In genomic region chr2:169095631-169096105, GRCh38 we compare ENCODE assay signal across 11 cellular contexts. TPM values are rescaled to one million over a fixed set of nuclear protein-coding genes. Genes with fewer than 3 reads are reported as not detected.
A peak's percentile ranks its signal among the peaks of the same experiment; 100 is the strongest.
DNase-seq lines count a peak whose midpoint lies in the region; ATAC-seq, FAIRE-seq and TF ChIP-seq lines count a peak whose summit lies in the region.
"Had no signal": no experiment of that assay in that cellular context is flagged by ENCODE, and none has a peak within 500 bp of the region (broad histone marks: within the 10 kb centered on the region; RNA-seq: fewer than 3 reads in every experiment).

No MANE protein-coding gene starts in this region.

- no peaks in the 10 kb centered on the region for H3K4me1 ChIP-seq in HepG2 (ENCODE audit: insufficient read depth, low read length)
- H3K4me1 ChIP-seq in ovary (ENCODE audit: insufficient read depth), result no peaks in the 10 kb centered on the region
- H3K4me1 ChIP-seq: HAP-1 had no signal

- DNase-seq in MG63, result peak; percentile 83
- peak; percentile 100 for DNase-seq in astrocyte of the cerebellum (ENCODE audit: low read depth)
- no peak for DNase-seq in natural killer cell treated with Interleukin-12 subunit alpha and Interleukin-12 subunit beta and Interleukin-15 and Interleukin-18, amount 100 ng/mL, for 72 hours (ENCODE audit: low spot score)
- DNase-seq in endothelial cell (ENCODE audit: low spot score), result no peak
- no peak for DNase-seq in HepG2 (ENCODE audit: low spot score)
- no peak for DNase-seq in ovary
- DNase-seq in DMS114 treated with DMSO at 0.1 percent for 48 hours (lab: John Stamatoyannopoulos, UW; ENCODE audit: unreplicated experiment), result no peak
- DNase-seq: activated CD4-positive, CD25-positive, alpha-beta regulatory T cell treated with anti-CD3 and anti-CD28 coated beads, Interleukin-2, amount 50 U/mL, for 72 hours had no signal

- H3K4me3 ChIP-seq in MG63 (no peak overlapping the region), astrocyte of the cerebellum (ENCODE audit: low read depth, low read length) (no peak overlapping the region), HepG2 (replicated peaks in 1 of 3; ENCODE audit: insufficient read depth in 1 of 3, low read depth in 2 of 3, low read length in 3 of 3) (no peak overlapping the region), ovary (no peak overlapping the region)
- H3K4me3 ChIP-seq: HAP-1 had no signal

- in situ Hi-C loops in astrocyte of the cerebellum (cut with HindIII; ENCODE audit: low sequenced_read_pairs), result no loop called here
- in situ Hi-C loops in HepG2 (cut with HindIII; ENCODE audit: extremely low pct_ligation_motif_present, low pct_unique_long_range_greater_than_20kb), result no loop called here

- H3K36me3 ChIP-seq in MG63 (no peaks in the 10 kb centered on the region), HepG2 (replicated peaks in 1 of 2; ENCODE audit: control insufficient read depth in 1 of 2, insufficient read depth in 2 of 2, low read length in 2 of 2) (no peaks in the 10 kb centered on the region), ovary (no peaks in the 10 kb centered on the region)
- H3K36me3 ChIP-seq: HAP-1 had no signal

- H2AFZ ChIP-seq in HepG2 (ENCODE audit: low read length), result no peak overlapping the region

- H3K79me2 ChIP-seq in HepG2 (ENCODE audit: insufficient read depth, low read length), result no peaks in the 10 kb centered on the region

- no peaks in the 10 kb centered on the region for H3K27me3 Mint-ChIP-seq in natural killer cell treated with Interleukin-12 subunit alpha and Interleukin-12 subunit beta and Interleukin-15 and Interleukin-18, amount 100 ng/mL, for 72 hours
- peaks cover 4% of the 10 kb centered on the region for H3K27me3 Mint-ChIP-seq in endothelial cell (ENCODE audit: unreplicated experiment)

- WGBS in HepG2 (ENCODE audit: low lambda C conversion rate), result 3% methylated on average over 5 of the region's 5 CpGs
- WGBS in ovary, 3 donors, result 56 to 68% (median 58%) methylated on average over 5 of the region's 5 CpGs

- no peak overlapping the region for H3K27ac ChIP-seq in HepG2 (ENCODE audit: extremely low read length, insufficient read depth, low read length)
- no peak overlapping the region for H3K27ac ChIP-seq in ovary

- no TSS peak for BruUV-seq in HepG2 (replicated peaks; lab: Mats Ljungman, UMichigan)

- TF ChIP-seq EP300 in HepG2 (IDR thresholded peaks at IDR 0.05; ENCODE audit: low read depth in 2 of 2, low read length in 2 of 2) (no peak), HepG2 (CRISPR knock-in tag; IDR thresholded peaks at IDR 0.05; ENCODE audit: borderline replicate concordance) (no peak), ovary (IDR thresholded peaks at IDR 0.05) (no peak)

- no peaks in the 10 kb centered on the region for H3K27me3 ChIP-seq in MG63
- H3K27me3 ChIP-seq in HepG2 (ENCODE audit: control insufficient read depth in 1 of 2, insufficient read depth in 2 of 2, low read length in 2 of 2), result peaks cover 0 to 6% of the 10 kb centered on the region in 2 experiments; a peak in 1 of 5 replicates
- H3K27me3 ChIP-seq in ovary, result no peaks in the 10 kb centered on the region

- no peak for FAIRE-seq in HepG2 (lab: Jason Lieb, UNC)
- FAIRE-seq: islet of Langerhans had no signal

- H3K4me3 Mint-ChIP-seq in natural killer cell treated with Interleukin-12 subunit alpha and Interleukin-12 subunit beta and Interleukin-15 and Interleukin-18, amount 100 ng/mL, for 72 hours, result peak overlapping the region; percentile 43
- no peak overlapping the region for H3K4me3 Mint-ChIP-seq in endothelial cell (ENCODE audit: unreplicated experiment)

- H3K4me2 ChIP-seq in HepG2 (ENCODE audit: low read depth, low read length), result no peak overlapping the region

- intact Hi-C loops in HepG2 (cut with micrococcal nuclease; ENCODE audit: unreplicated experiment) (no loop called here), ovary (cut with DNase I) (no loop called here)

- H3K9me3 ChIP-seq in MG63 (no peaks in the 10 kb centered on the region), HepG2 (ENCODE audit: low read length) (no peaks in the 10 kb centered on the region), ovary (no peaks in the 10 kb centered on the region)

- CTCF ChIA-PET in HepG2 (lab: Yijun Ruan, JAX; ENCODE audit: low intra/inter-chr PET ratio, low total read pairs), result no interaction called here

- peaks cover 9 to 16% of the 10 kb centered on the region in 2 donors for H3K4me1 Mint-ChIP-seq in natural killer cell treated with Interleukin-12 subunit alpha and Interleukin-12 subunit beta and Interleukin-15 and Interleukin-18, amount 100 ng/mL, for 72 hours (ENCODE audit: low read depth in 2 of 2)
- H3K4me1 Mint-ChIP-seq in endothelial cell (ENCODE audit: unreplicated experiment), result peaks cover 3% of the 10 kb centered on the region

- POLR2A ChIA-PET in HepG2 (lab: Yijun Ruan, JAX), result no interaction called here

- H4K20me1 ChIP-seq in HepG2 (ENCODE audit: insufficient read depth, low read length), result no peaks in the 10 kb centered on the region

- no peak overlapping the region for H3K9ac ChIP-seq in HepG2 (ENCODE audit: insufficient read depth, low read depth, low read length)

- TF ChIP-seq CTCF in astrocyte of the cerebellum (IDR thresholded peaks at IDR 0.05; ENCODE audit: low read depth, low read length, missing control alignments) (no peak), endothelial cell (IDR thresholded peaks at IDR 0.05; ENCODE audit: unreplicated experiment) (no peak), HepG2 (CRISPR knock-in tag; IDR thresholded peaks at IDR 0.05) (no peak), ovary (IDR thresholded peaks at IDR 0.05) (no peak)

- H3K9me3 Mint-ChIP-seq in natural killer cell treated with Interleukin-12 subunit alpha and Interleukin-12 subunit beta and Interleukin-15 and Interleukin-18, amount 100 ng/mL, for 72 hours, result no peaks in the 10 kb centered on the region
- H3K9me3 Mint-ChIP-seq in endothelial cell (ENCODE audit: unreplicated experiment), result no peaks in the 10 kb centered on the region

- peak overlapping the region in 1 of 2 donors; percentile 53 for H3K27ac Mint-ChIP-seq in natural killer cell treated with Interleukin-12 subunit alpha and Interleukin-12 subunit beta and Interleukin-15 and Interleukin-18, amount 100 ng/mL, for 72 hours
- H3K27ac Mint-ChIP-seq in endothelial cell (ENCODE audit: unreplicated experiment), result no peak overlapping the region

- ATAC-seq in GM18861 (IDR thresholded peaks at IDR 0.05; ENCODE audit: unreplicated experiment), result peak; percentile 31
- peak; percentile 72 to 80 for ATAC-seq in natural killer cell treated with Interleukin-12 subunit alpha and Interleukin-12 subunit beta and Interleukin-15 and Interleukin-18, amount 100 ng/mL, for 72 hours
- ATAC-seq in HepG2, result no peak

- TF ChIP-seq RAD21 in HepG2 (CRISPR knock-in tag; IDR thresholded peaks at IDR 0.05), result no peak

- no peak for TF ChIP-seq POLR2A in HepG2 (IDR thresholded peaks at IDR 0.05; ENCODE audit: insufficient read depth in 1 of 2, low read depth in 2 of 2, low read length in 2 of 2)
- no peak for TF ChIP-seq POLR2A in ovary (IDR thresholded peaks at IDR 0.05)

- no peaks in the 10 kb centered on the region for H3K36me3 Mint-ChIP-seq in natural killer cell treated with Interleukin-12 subunit alpha and Interleukin-12 subunit beta and Interleukin-15 and Interleukin-18, amount 100 ng/mL, for 72 hours
- no peaks in the 10 kb centered on the region for H3K36me3 Mint-ChIP-seq in endothelial cell (ENCODE audit: low read depth, unreplicated experiment)

TF ChIP-seq in HepG2, 621 proteins besides CTCF, POLR2A, EP300 and RAD21 (continues in another document):
- TF ChIP-seq NFE2L1 (CRISPR knock-in tag; IDR thresholded peaks at IDR 0.05; ENCODE audit: borderline replicate concordance), result no peak

RNA-seq across cellular contexts. Expression of gene DHRS9, which starts 26.3 kb away (rescaled TPM):
- total RNA-seq in MG63 (2014; rRNA removed; shearing (Covaris generic); ENCODE audit: low replicate concordance), result not detected in 2 replicates
- total RNA-seq in natural killer cell treated with Interleukin-12 subunit alpha and Interleukin-12 subunit beta and Interleukin-15 and Interleukin-18, amount 100 ng/mL, for 72 hours, result not detected
- total RNA-seq in endothelial cell (ENCODE audit: unreplicated experiment) (not detected), HepG2 (2016; rRNA removed; fragmentation: Illumina TruSeq; extraction: Trizol) (not detected in 2 replicates), ovary (1 to 10 TPM in 1 of 7 donors, under 1 TPM in 5, not detected in 1; 0.23 to 1.6 (median 0.30) TPM)
- not detected in 2 replicates for total RNA-seq in HepG2 (2016; cell fraction: cytosol; rRNA removed; fragmentation: Illumina TruSeq; extraction: Trizol; ENCODE audit: low read depth)
- total RNA-seq in HepG2 (2016; cell fraction: insoluble cytoplasmic fraction; rRNA removed; fragmentation: Illumina TruSeq; extraction: Trizol), result not detected in 2 replicates
- not detected in 2 replicates for total RNA-seq in HepG2 (2016; cell fraction: membrane; rRNA removed; fragmentation: Illumina TruSeq; extraction: Trizol)
- not detected in 2 replicates for total RNA-seq in HepG2 (2016; cell fraction: nucleus; rRNA removed; fragmentation: Illumina TruSeq; extraction: Trizol)
- polyA plus RNA-seq in HepG2 (2011; rRNA removed) (not detected in 2 replicates), ovary (10 to 100 TPM in 1 of 2 donors, under 1 TPM in 1; 0.54 to 19.5 TPM)
- not detected in 2 replicates for polyA plus RNA-seq in HepG2 (2011; cell fraction: cytosol; rRNA removed)
- not detected in 2 replicates for polyA plus RNA-seq in HepG2 (2011; cell fraction: nucleus; rRNA removed)
- not detected in 2 replicates for polyA plus RNA-seq in HepG2 (2012)
- polyA plus RNA-seq in HepG2 (2016; cell fraction: cytosol; fragmentation: Illumina TruSeq; extraction: Trizol; ENCODE audit: low read depth), result not detected in 2 replicates
- not detected in 2 replicates for polyA plus RNA-seq in HepG2 (2016; cell fraction: insoluble cytoplasmic fraction; fragmentation: Illumina TruSeq; extraction: Trizol; ENCODE audit: low read depth)
- polyA plus RNA-seq in HepG2 (2016; cell fraction: membrane; fragmentation: Illumina TruSeq; extraction: Trizol; ENCODE audit: low read depth), result not detected in 2 replicates
- polyA plus RNA-seq in HepG2 (2016; cell fraction: nucleus; fragmentation: Illumina TruSeq; extraction: Trizol; ENCODE audit: insufficient read depth, low read depth), result not detected in 2 replicates
- 0.14 TPM in 1 of 2 replicates, not detected in the other for polyA minus RNA-seq in HepG2 (2011; rRNA and poly(A)+ RNA removed; ENCODE audit: low replicate concordance)
- polyA minus RNA-seq in HepG2 (2011; cell fraction: cytosol; rRNA and poly(A)+ RNA removed), result not detected in 2 replicates
- polyA minus RNA-seq in HepG2 (2011; cell fraction: nucleus; rRNA and poly(A)+ RNA removed), result not detected in 2 replicates

Comparison
In these comparisons a context has a peak if more than half of its experiments do, and no peak if none do; other contexts are left out.
1. DNase-seq: peak in MG63 (single experiment) and astrocyte of the cerebellum (single experiment); none in natural killer cell treated with Interleukin-12 subunit alpha and Interleukin-12 subunit beta and Interleukin-15 and Interleukin-18, amount 100 ng/mL, for 72 hours (single experiment), endothelial cell (single experiment), HepG2 (single experiment), ovary (0 of 5) and DMS114 treated with DMSO at 0.1 percent for 48 hours (single experiment).